In genomic region chr9:68643901-68644809, GRCh38 we compare ENCODE assay signal across 10 cellular contexts.
DNase-seq lines count a peak whose midpoint lies in the region; ATAC-seq lines count a peak whose summit lies in the region.
"Had no signal": no experiment of that assay in that cellular context is flagged by ENCODE, and none has a peak within 500 bp of the region (broad histone marks: within the 10 kb centered on the region; RNA-seq: fewer than 3 reads in every experiment).

No MANE protein-coding gene starts in this region.

- no peak for DNase-seq in stimulated activated naive CD8-positive, alpha-beta T cell treated with anti-CD3 and anti-CD28 coated beads, Interleukin-15, Interleukin-2, amounts not matched to agents 100 U/mL and 50 U/mL, for 24 hours
- DNase-seq in OCI-M1 (lab: John Stamatoyannopoulos, UW), result peak; percentile 96
- no peak for DNase-seq in activated naive CD4-positive, alpha-beta T cell treated with anti-CD3 and anti-CD28 coated beads, Interleukin-2, amount 10 ng/mL, durations not matched to agents 7 days and 5 days
- DNase-seq in NCI-H1417 treated with DMSO at 0.1 percent for 48 hours (lab: John Stamatoyannopoulos, UW), result no peak
- DNase-seq in T-helper 1 cell, result no peak
- DNase-seq in stimulated activated CD4-positive, alpha-beta T cell treated with anti-CD3 and anti-CD28 coated beads, Interleukin-4, amount 100 ng/mL, for 4 hours, result no peak
- DNase-seq: GOT3, NCI-H2171 treated with DMSO at 0.1 percent for 48 hours had no signal

- CTCF ChIA-PET in activated naive CD4-positive, alpha-beta T cell treated with anti-CD3 and anti-CD28 coated beads, Interleukin-2, amount 10 ng/mL, durations not matched to agents 7 days and 5 days (lab: Charles Lee), result no interaction called here

- ATAC-seq in stimulated activated naive CD8-positive, alpha-beta T cell treated with anti-CD3 and anti-CD28 coated beads, Interleukin-15, Interleukin-2, amounts not matched to agents 100 U/mL and 50 U/mL, for 24 hours, result no peak
- peak; percentile 63 for ATAC-seq in HG02943 (IDR thresholded peaks at IDR 0.05; ENCODE audit: low read depth, unreplicated experiment)

- peak overlapping the region; percentile 74 for H3K27ac Mint-ChIP-seq in stimulated activated naive CD8-positive, alpha-beta T cell treated with anti-CD3 and anti-CD28 coated beads, Interleukin-15, Interleukin-2, amounts not matched to agents 100 ng/mL and 50 ng/mL, for 24 hours
- H3K27ac Mint-ChIP-seq in activated naive CD4-positive, alpha-beta T cell treated with anti-CD3 and anti-CD28 coated beads, Interleukin-2, amount 10 ng/mL, durations not matched to agents 7 days and 5 days, result no peak overlapping the region

- H3K9me3 Mint-ChIP-seq in stimulated activated naive CD8-positive, alpha-beta T cell treated with anti-CD3 and anti-CD28 coated beads, Interleukin-15, Interleukin-2, amounts not matched to agents 100 ng/mL and 50 ng/mL, for 24 hours, result no peaks in the 10 kb centered on the region
- H3K9me3 Mint-ChIP-seq in activated naive CD4-positive, alpha-beta T cell treated with anti-CD3 and anti-CD28 coated beads, Interleukin-2, amount 10 ng/mL, durations not matched to agents 7 days and 5 days, result no peaks in the 10 kb centered on the region

- peaks cover 35% of the 10 kb centered on the region for H3K4me1 Mint-ChIP-seq in stimulated activated naive CD8-positive, alpha-beta T cell treated with anti-CD3 and anti-CD28 coated beads, Interleukin-15, Interleukin-2, amounts not matched to agents 100 ng/mL and 50 ng/mL, for 24 hours (ENCODE audit: low read depth)
- no peaks in the 10 kb centered on the region for H3K4me1 Mint-ChIP-seq in activated naive CD4-positive, alpha-beta T cell treated with anti-CD3 and anti-CD28 coated beads, Interleukin-2, amount 10 ng/mL, durations not matched to agents 7 days and 5 days

- H3K27me3 Mint-ChIP-seq in stimulated activated naive CD8-positive, alpha-beta T cell treated with anti-CD3 and anti-CD28 coated beads, Interleukin-15, Interleukin-2, amounts not matched to agents 100 ng/mL and 50 ng/mL, for 24 hours, result peaks cover 14% of the 10 kb centered on the region
- peaks cover 2% of the 10 kb centered on the region for H3K27me3 Mint-ChIP-seq in activated naive CD4-positive, alpha-beta T cell treated with anti-CD3 and anti-CD28 coated beads, Interleukin-2, amount 10 ng/mL, durations not matched to agents 7 days and 5 days

- no peak overlapping the region for H3K4me3 Mint-ChIP-seq in stimulated activated naive CD8-positive, alpha-beta T cell treated with anti-CD3 and anti-CD28 coated beads, Interleukin-15, Interleukin-2, amounts not matched to agents 100 ng/mL and 50 ng/mL, for 24 hours
- H3K4me3 Mint-ChIP-seq in activated naive CD4-positive, alpha-beta T cell treated with anti-CD3 and anti-CD28 coated beads, Interleukin-2, amount 10 ng/mL, durations not matched to agents 7 days and 5 days, result no peak overlapping the region

- H3K36me3 Mint-ChIP-seq in stimulated activated naive CD8-positive, alpha-beta T cell treated with anti-CD3 and anti-CD28 coated beads, Interleukin-15, Interleukin-2, amounts not matched to agents 100 ng/mL and 50 ng/mL, for 24 hours (ENCODE audit: low read depth), result peaks cover 3% of the 10 kb centered on the region
- H3K36me3 Mint-ChIP-seq in activated naive CD4-positive, alpha-beta T cell treated with anti-CD3 and anti-CD28 coated beads, Interleukin-2, amount 10 ng/mL, durations not matched to agents 7 days and 5 days, result no peaks in the 10 kb centered on the region
